In genomic region chr20:5119143-5119434, GRCh38 we compare ENCODE assay signal across 8 cellular contexts. TPM values are rescaled to one million over a fixed set of nuclear protein-coding genes. Genes with fewer than 3 reads are reported as not detected.
A peak's percentile ranks its signal among the peaks of the same experiment; 100 is the strongest.
DNase-seq lines count a peak whose midpoint lies in the region; ATAC-seq, FAIRE-seq and TF ChIP-seq lines count a peak whose summit lies in the region.

No MANE protein-coding gene starts in this region.

- intact Hi-C loops in CD8-positive, alpha-beta T cell (cut with DNase I, micrococcal nuclease), result loop anchor here in 1 of 2 experiments (1.0 kb wide), 1 partner anchor 8 kb away; the partner anchor contains the start of gene CDS2
- intact Hi-C loops in OCI-LY7 (cut with micrococcal nuclease; ENCODE audit: unreplicated experiment), result loop anchor here (2.0 to 5.0 kb wide), 3 partner anchors 74 to 833 kb away; partner anchors contain the start of genes MCM8 and TRMT6
- intact Hi-C loops in endothelial cell of umbilical vein (cut with micrococcal nuclease), result no loop called here

- TF ChIP-seq POLR2A in endothelial cell of umbilical vein (IDR thresholded peaks at IDR 0.05; ENCODE audit: low read depth, low read length), result no peak

- H3K27me3 ChIP-seq in CD8-positive, alpha-beta T cell (ENCODE audit: insufficient read depth, low read length), result no peaks in the 10 kb centered on the region
- H3K27me3 ChIP-seq in endothelial cell of umbilical vein (ENCODE audit: control insufficient read depth in 2 of 2, insufficient read depth in 2 of 2, low read length in 2 of 2) (no peaks in the 10 kb centered on the region), osteoblast (ENCODE audit: insufficient read depth, low read length) (no peaks in the 10 kb centered on the region)

- peaks cover 40% of the 10 kb centered on the region for H3K36me3 Mint-ChIP-seq in CD8-positive, alpha-beta T cell

- DNase-seq in CD8-positive, alpha-beta T cell, result no peak
- no peak for DNase-seq in OCI-LY7 (ENCODE audit: low spot score)
- DNase-seq in endothelial cell of umbilical vein (ENCODE audit: low read depth, low spot score), result no peak
- no peak for DNase-seq in osteoblast (ENCODE audit: insufficient read length, low spot score, missing footprints)
- no peak for DNase-seq in EL
- no peak for DNase-seq in central memory CD4-positive, alpha-beta T cell
- no peak for DNase-seq in HCEC 1CT

- H3K36me3 ChIP-seq in CD8-positive, alpha-beta T cell (ENCODE audit: insufficient read depth, low read length), result peaks cover 34% of the 10 kb centered on the region
- peaks cover 51% of the 10 kb centered on the region for H3K36me3 ChIP-seq in OCI-LY7 (ENCODE audit: insufficient read depth, low read length)
- peaks cover 0 to 3% of the 10 kb centered on the region in 2 experiments for H3K36me3 ChIP-seq in endothelial cell of umbilical vein (ENCODE audit: control insufficient read depth in 2 of 2, extremely low read depth in 1 of 2, insufficient read depth in 2 of 2, low read length in 2 of 2)
- peaks cover 32% of the 10 kb centered on the region for H3K36me3 ChIP-seq in osteoblast (ENCODE audit: insufficient read depth, low read length)

- dilution Hi-C loops in endothelial cell of umbilical vein (cut with MboI; ENCODE audit: extremely low pct_ligation_motif_present, low sequenced_read_pairs), result no loop called here

- H3K79me2 ChIP-seq in OCI-LY7 (ENCODE audit: insufficient read depth, low read depth, low read length) (peaks cover 53% of the 10 kb centered on the region), endothelial cell of umbilical vein (ENCODE audit: control insufficient read depth, insufficient read depth, low read length) (peaks cover 37% of the 10 kb centered on the region), osteoblast (ENCODE audit: insufficient read depth, low read length) (peaks cover 39% of the 10 kb centered on the region)

- no peaks in the 10 kb centered on the region for H3K9me3 Mint-ChIP-seq in CD8-positive, alpha-beta T cell

- peak overlapping the region; percentile 97 for H3K27ac Mint-ChIP-seq in CD8-positive, alpha-beta T cell

- peaks cover 46% of the 10 kb centered on the region for H4K20me1 ChIP-seq in OCI-LY7 (ENCODE audit: insufficient read depth, low read length)
- H4K20me1 ChIP-seq in endothelial cell of umbilical vein (replicated peaks; ENCODE audit: control insufficient read depth, extremely low read depth, insufficient read depth, low read length), result no peaks in the 10 kb centered on the region
- H4K20me1 ChIP-seq in osteoblast (ENCODE audit: insufficient read depth, low read length), result peaks cover 15% of the 10 kb centered on the region

- H3K9me1 ChIP-seq in endothelial cell of umbilical vein (replicated peaks; ENCODE audit: control insufficient read depth, extremely low read depth, insufficient read depth, low read length), result no peaks in the 10 kb centered on the region

- no TSS peak for BruUV-seq in OCI-LY7 (replicated peaks; lab: Mats Ljungman, UMichigan)
- BruUV-seq in endothelial cell of umbilical vein (replicated peaks; lab: Mats Ljungman, UMichigan), result no TSS peak

- H3K9ac ChIP-seq in endothelial cell of umbilical vein (replicated peaks; ENCODE audit: extremely low read depth, insufficient read depth, low read length), result peak overlapping the region; percentile 87

- TF ChIP-seq CTCF in CD8-positive, alpha-beta T cell (IDR thresholded peaks at IDR 0.05), result no peak
- no peak for TF ChIP-seq CTCF in OCI-LY7 (conservative IDR thresholded peaks at IDR 0.05; ENCODE audit: low read length)
- no peak for TF ChIP-seq CTCF in endothelial cell of umbilical vein (IDR thresholded peaks at IDR 0.05; ENCODE audit: extremely low read depth in 1 of 2, insufficient read depth in 1 of 2, low read depth in 1 of 2, low read length in 2 of 2)
- no peak for TF ChIP-seq CTCF in osteoblast (IDR thresholded peaks at IDR 0.05; ENCODE audit: extremely low read depth, low read depth, low read length)

- peaks cover 32% of the 10 kb centered on the region for H3K4me1 Mint-ChIP-seq in CD8-positive, alpha-beta T cell (ENCODE audit: low read depth)

- peak overlapping the region; percentile 91 for H3K4me2 ChIP-seq in OCI-LY7 (ENCODE audit: low read length)
- H3K4me2 ChIP-seq in endothelial cell of umbilical vein (ENCODE audit: insufficient read depth, low read length), result peak overlapping the region; percentile 91
- H3K4me2 ChIP-seq in osteoblast (ENCODE audit: insufficient read depth, low read length), result peak overlapping the region; percentile 99

- H3K4me3 ChIP-seq in CD8-positive, alpha-beta T cell (ENCODE audit: low read depth, low read length), result peak overlapping the region; percentile 95
- H3K4me3 ChIP-seq in OCI-LY7 (ENCODE audit: low read depth, low read length, poor library complexity, severe bottlenecking) (peak overlapping the region; percentile 98), endothelial cell of umbilical vein (replicated peaks in 1 of 3; ENCODE audit: insufficient read depth in 1 of 3, low read depth in 1 of 3, low read length in 3 of 3) (peak overlapping the region; percentile 83 to 95 (median 90)), osteoblast (ENCODE audit: insufficient read depth, low read length) (peak overlapping the region; percentile 97)

- CTCF ChIA-PET in CD8-positive, alpha-beta T cell (lab: Charles Lee), result interaction anchor here (0.6 to 4.9 kb wide), 3 partner anchors 18 to 121 kb away, joined by 3 to 28 read pairs (median 12); no protein-coding TSS in a partner anchor
- CTCF ChIA-PET in OCI-LY7 (lab: Charles Lee; ENCODE audit: unreplicated experiment) (no interaction called here), endothelial cell of umbilical vein (lab: Charles Lee) (interaction anchor here (0.7 to 1.5 kb wide), 3 partner anchors 18 to 505 kb away, joined by 3 to 4 read pairs (median 4); no protein-coding TSS in a partner anchor)

- H3K9me3 ChIP-seq in CD8-positive, alpha-beta T cell (ENCODE audit: low read length), result no peaks in the 10 kb centered on the region
- no peaks in the 10 kb centered on the region for H3K9me3 ChIP-seq in OCI-LY7 (ENCODE audit: low read length)
- H3K9me3 ChIP-seq in endothelial cell of umbilical vein (replicated peaks; ENCODE audit: control insufficient read depth, insufficient read depth, low read length), result no peaks in the 10 kb centered on the region
- no peaks in the 10 kb centered on the region for H3K9me3 ChIP-seq in osteoblast (ENCODE audit: low read depth, low read length)

- POLR2A ChIA-PET in CD8-positive, alpha-beta T cell (lab: Charles Lee), result interaction anchor here (0.7 to 2.5 kb wide), 6 partner anchors 8 to 89 kb away, joined by 3 to 9 read pairs (median 6); no protein-coding TSS in a partner anchor
- POLR2A ChIA-PET in OCI-LY7 (lab: Charles Lee), result interaction anchor here (0.8 to 2.3 kb wide), 6 partner anchors 10 to 74 kb away, joined by 3 to 19 read pairs (median 5); no protein-coding TSS in a partner anchor
- POLR2A ChIA-PET in endothelial cell of umbilical vein (lab: Charles Lee), result interaction anchor here (1.7 kb wide), 1 partner anchor 73 kb away, joined by 6 read pairs; no protein-coding TSS in a partner anchor

- peak overlapping the region; percentile 86 for H3K27ac ChIP-seq in CD8-positive, alpha-beta T cell (ENCODE audit: low read depth, low read length)
- H3K27ac ChIP-seq in OCI-LY7 (ENCODE audit: low read depth, low read length, poor library complexity, severe bottlenecking), result peak overlapping the region; percentile 89
- H3K27ac ChIP-seq in endothelial cell of umbilical vein (ENCODE audit: insufficient read depth, low read depth, low read length), result peak overlapping the region; percentile 58
- peak overlapping the region; percentile 84 for H3K27ac ChIP-seq in osteoblast (ENCODE audit: low read depth, low read length)

- H2AFZ ChIP-seq in OCI-LY7 (ENCODE audit: low read length) (no peak overlapping the region), endothelial cell of umbilical vein (ENCODE audit: low read depth, low read length) (no peak overlapping the region), osteoblast (ENCODE audit: low read length) (no peak overlapping the region)

- H3K9me2 ChIP-seq in OCI-LY7 (ENCODE audit: insufficient read depth, low read length), result no peaks in the 10 kb centered on the region

- ATAC-seq in CD8-positive, alpha-beta T cell, result no peak
- ATAC-seq in GM19452 (IDR thresholded peaks at IDR 0.05; ENCODE audit: unreplicated experiment), result no peak

- FAIRE-seq in endothelial cell of umbilical vein (lab: Jason Lieb, UNC), result peak; percentile 55

- H3K4me1 ChIP-seq in CD8-positive, alpha-beta T cell (ENCODE audit: insufficient read depth, low read length), result peaks cover 20% of the 10 kb centered on the region
- H3K4me1 ChIP-seq in OCI-LY7 (ENCODE audit: insufficient read depth, low read length, poor library complexity, severe bottlenecking) (peaks cover 52% of the 10 kb centered on the region), endothelial cell of umbilical vein (ENCODE audit: control insufficient read depth, extremely low read depth, insufficient read depth, low read length) (peaks cover 22% of the 10 kb centered on the region), osteoblast (ENCODE audit: insufficient read depth, low read length) (peaks cover 22% of the 10 kb centered on the region)

- peak overlapping the region; percentile 95 for H3K4me3 Mint-ChIP-seq in CD8-positive, alpha-beta T cell

- no peaks in the 10 kb centered on the region for H3K27me3 Mint-ChIP-seq in CD8-positive, alpha-beta T cell (ENCODE audit: low read depth)

RNA-seq across cellular contexts. Expression of gene PCNA, which starts 0.7 kb away (rescaled TPM):
- total RNA-seq in CD8-positive, alpha-beta T cell, result 10 to 100 TPM; 40.2 to 40.6 TPM
- 499 and 567 TPM in 2 replicates for total RNA-seq in OCI-LY7 (2014; rRNA removed; shearing (Covaris generic))
- total RNA-seq in OCI-LY7 (2022), result 470 and 513 TPM in 2 replicates
- 161 and 175 TPM in 2 replicates for total RNA-seq in endothelial cell of umbilical vein
- polyA plus RNA-seq in endothelial cell of umbilical vein, result 261 and 295 TPM in 2 replicates
- polyA plus RNA-seq in endothelial cell of umbilical vein (2011; cell fraction: cytosol; rRNA removed), result 260 and 295 TPM in 2 replicates
- polyA plus RNA-seq in endothelial cell of umbilical vein (2011; cell fraction: nucleus; rRNA removed), result 125 and 178 TPM in 2 replicates
- polyA plus RNA-seq in endothelial cell of umbilical vein (2012), result 108 and 212 TPM in 2 replicates
- polyA minus RNA-seq in endothelial cell of umbilical vein, result 94.7 and 108 TPM in 2 replicates
- 273 TPM for polyA minus RNA-seq in endothelial cell of umbilical vein (2011; cell fraction: cytosol; rRNA and poly(A)+ RNA removed)
- polyA minus RNA-seq in endothelial cell of umbilical vein (2011; cell fraction: nucleus; rRNA and poly(A)+ RNA removed), result 36.3 and 38.9 TPM in 2 replicates
- total RNA-seq in osteoblast, result 62.2 and 66.2 TPM in 2 replicates

RNA-seq across cellular contexts. Expression of gene TMEM230, which starts 6.2 kb away (rescaled TPM):
- 10 to 100 TPM; 20.7 to 23.5 TPM for total RNA-seq in CD8-positive, alpha-beta T cell
- total RNA-seq in OCI-LY7 (2014; rRNA removed; shearing (Covaris generic)), result 114 and 138 TPM in 2 replicates
- total RNA-seq in OCI-LY7 (2022), result 81.1 and 90.5 TPM in 2 replicates
- 80.5 and 93.3 TPM in 2 replicates for total RNA-seq in endothelial cell of umbilical vein
- polyA plus RNA-seq in endothelial cell of umbilical vein, result 139 and 146 TPM in 2 replicates
- polyA plus RNA-seq in endothelial cell of umbilical vein (2011; cell fraction: cytosol; rRNA removed), result 131 and 137 TPM in 2 replicates
- polyA plus RNA-seq in endothelial cell of umbilical vein (2011; cell fraction: nucleus; rRNA removed), result 37.7 and 42.2 TPM in 2 replicates
- 134 and 142 TPM in 2 replicates for polyA plus RNA-seq in endothelial cell of umbilical vein (2012)
- polyA minus RNA-seq in endothelial cell of umbilical vein, result 78.7 and 82.3 TPM in 2 replicates
- 17.3 TPM for polyA minus RNA-seq in endothelial cell of umbilical vein (2011; cell fraction: cytosol; rRNA and poly(A)+ RNA removed)
- polyA minus RNA-seq in endothelial cell of umbilical vein (2011; cell fraction: nucleus; rRNA and poly(A)+ RNA removed), result 19.9 and 20.0 TPM in 2 replicates
- total RNA-seq in osteoblast, result 108 and 141 TPM in 2 replicates

RNA-seq across cellular contexts. Expression of gene CDS2, which starts 7.7 kb away (rescaled TPM):
- total RNA-seq in CD8-positive, alpha-beta T cell, result 10 to 100 TPM; 68.7 to 70.9 TPM
- 16.5 and 16.6 TPM in 2 replicates for total RNA-seq in OCI-LY7 (2014; rRNA removed; shearing (Covaris generic))
- 42.8 and 46.1 TPM in 2 replicates for total RNA-seq in OCI-LY7 (2022)
- 48.1 and 49.0 TPM in 2 replicates for total RNA-seq in endothelial cell of umbilical vein
- 39.5 and 47.0 TPM in 2 replicates for polyA plus RNA-seq in endothelial cell of umbilical vein
- 22.9 and 24.9 TPM in 2 replicates for polyA plus RNA-seq in endothelial cell of umbilical vein (2011; cell fraction: cytosol; rRNA removed)
- polyA plus RNA-seq in endothelial cell of umbilical vein (2011; cell fraction: nucleus; rRNA removed), result 19.1 and 25.9 TPM in 2 replicates
- 30.0 and 30.7 TPM in 2 replicates for polyA plus RNA-seq in endothelial cell of umbilical vein (2012)
- polyA minus RNA-seq in endothelial cell of umbilical vein, result 122 and 166 TPM in 2 replicates
- 7.8 TPM for polyA minus RNA-seq in endothelial cell of umbilical vein (2011; cell fraction: cytosol; rRNA and poly(A)+ RNA removed)
- 20.5 and 42.7 TPM in 2 replicates for polyA minus RNA-seq in endothelial cell of umbilical vein (2011; cell fraction: nucleus; rRNA and poly(A)+ RNA removed)
- total RNA-seq in osteoblast, result 25.3 and 26.2 TPM in 2 replicates
